In genomic region chr15:98889930-98890695, GRCh38 we compare ENCODE assay signal across 12 cellular contexts.
DNase-seq lines count a peak whose midpoint lies in the region; ATAC-seq, FAIRE-seq and TF ChIP-seq lines count a peak whose summit lies in the region.
"Had no signal": no experiment of that assay in that cellular context is flagged by ENCODE, and none has a peak within 500 bp of the region (broad histone marks: within the 10 kb centered on the region; RNA-seq: fewer than 3 reads in every experiment).

No MANE protein-coding gene starts in this region.

- no TSS peak for BruUV-seq in K562 (replicated peaks; lab: Mats Ljungman, UMichigan)

- no peak for FAIRE-seq in K562 (lab: Jason Lieb, UNC)
- FAIRE-seq: islet of Langerhans had no signal

- H3K4me2 ChIP-seq in K562 (ENCODE audit: insufficient read depth, low read length) (no peak overlapping the region), mesenchymal stem cell (ENCODE audit: low read length, poor library complexity, severe bottlenecking) (peak overlapping the region; percentile 59)

- H3K9me3 ChIP-seq in HUES64 (ENCODE audit: insufficient read depth, low read depth, low read length) (no peaks in the 10 kb centered on the region), K562 (replicated peaks; ENCODE audit: control insufficient read depth, insufficient read depth, low read depth, low read length) (no peaks in the 10 kb centered on the region), mesenchymal stem cell (ENCODE audit: control insufficient read depth, low read length) (no peaks in the 10 kb centered on the region), T-helper 17 cell (ENCODE audit: control insufficient read depth, low read length, poor library complexity, severe bottlenecking) (no peaks in the 10 kb centered on the region)

- no peak for ATAC-seq in K562
- ATAC-seq in HG03439 (IDR thresholded peaks at IDR 0.05; ENCODE audit: unreplicated experiment): no peak
- ATAC-seq in T-helper 17 cell: no peak

- H3K9me1 ChIP-seq in K562 (ENCODE audit: control insufficient read depth, insufficient read depth, low read length): no peaks in the 10 kb centered on the region

- POLR2A ChIA-PET in K562 (lab: Yijun Ruan, JAX): no interaction called here

- H3K4me1 ChIP-seq in HUES64 (ENCODE audit: insufficient read depth, low read length) (peaks cover 32% of the 10 kb centered on the region), K562 (replicated peaks in 1 of 2; ENCODE audit: control insufficient read depth in 2 of 2, insufficient read depth in 2 of 2, low read length in 2 of 2) (peaks cover 0 to 4% of the 10 kb centered on the region in 2 experiments; a peak in 1 of 5 replicates), mesenchymal stem cell (ENCODE audit: control insufficient read depth, insufficient read depth, low read depth, low read length) (peaks cover 15% of the 10 kb centered on the region)

- no peak overlapping the region for H2BK15ac ChIP-seq in mesenchymal stem cell (ENCODE audit: low read depth, poor library complexity, severe bottlenecking)

- H2AK5ac ChIP-seq in mesenchymal stem cell (ENCODE audit: low read length, severe bottlenecking): peak overlapping the region; percentile 88

- H3K36me3 ChIP-seq in HUES64 (ENCODE audit: insufficient read depth, low read length) (peaks cover 18% of the 10 kb centered on the region), K562 (ENCODE audit: control insufficient read depth, insufficient read depth, low read length) (no peaks in the 10 kb centered on the region), mesenchymal stem cell (ENCODE audit: control insufficient read depth in 1 of 2, insufficient read depth in 2 of 2, low read depth in 1 of 2, low read length in 2 of 2) (peaks cover 3 to 12% of the 10 kb centered on the region in 2 experiments)

- TF ChIP-seq CTCF in AG09309 (IDR thresholded peaks at IDR 0.05; ENCODE audit: control insufficient read depth, insufficient read depth, low read depth, low read length, missing control alignments): no peak
- no peak for TF ChIP-seq CTCF in K562 (IDR thresholded peaks at IDR 0.05 in 2 of 3, conservative IDR thresholded peaks at IDR 0.05 in 1 of 3; ENCODE audit: insufficient read depth in 2 of 3, low read depth in 1 of 3, low read length in 3 of 3)

- H3K23ac ChIP-seq in mesenchymal stem cell (ENCODE audit: low read length in 2 of 2): no peak overlapping the region

- H4K8ac ChIP-seq in mesenchymal stem cell (ENCODE audit: low read length): peak overlapping the region; percentile 85

- no peak overlapping the region for H2BK120ac ChIP-seq in mesenchymal stem cell (ENCODE audit: low read depth, low read length)

- peaks cover 7% of the 10 kb centered on the region for H3K4me1 Mint-ChIP-seq in T-helper 17 cell

- no peak for TF ChIP-seq RAD21 in K562 (CRISPR knock-in tag; conservative IDR thresholded peaks at IDR 0.05 in 1 of 2, IDR thresholded peaks at IDR 0.05 in 1 of 2)

- H2BK12ac ChIP-seq in mesenchymal stem cell (ENCODE audit: low read length in 2 of 2): peak overlapping the region in 1 of 2 experiments; percentile 42

- in situ Hi-C loops in K562 (cut with MboI): no loop called here
- in situ Hi-C loops in KBM-7 (cut with MboI; ENCODE audit: low pct_unique_long_range_greater_than_20kb, low sequenced_read_pairs): no loop called here

- peak; percentile 85 for DNase-seq in AG09309 (ENCODE audit: low read depth)
- DNase-seq in K562 (ENCODE audit: extremely low read depth in 1 of 4, low spot score in 3 of 4): no peak
- peak; percentile 95 for DNase-seq in mesenchymal stem cell
- no peak for DNase-seq in T-helper 17 cell
- DNase-seq in GOT3 (lab: John Stamatoyannopoulos, UW): no peak
- DNase-seq in KBM-7: no peak
- DNase-seq: activated effector memory CD4-positive, alpha-beta T cell treated with Interleukin-2 at 50 U/mL for 16 hours; CD4-positive, alpha-beta memory T cell; NCI-H1092 had no signal

- peak overlapping the region; percentile 72 to 82 for H3K18ac ChIP-seq in mesenchymal stem cell (ENCODE audit: low read depth in 1 of 2, low read length in 2 of 2)

- no peak overlapping the region for H2AFZ ChIP-seq in K562 (ENCODE audit: low read depth, low read length)
- no peak overlapping the region for H2AFZ ChIP-seq in mesenchymal stem cell (ENCODE audit: low read depth, low read length)

- peak overlapping the region; percentile 95 for H2BK5ac ChIP-seq in mesenchymal stem cell (ENCODE audit: low read depth, low read length, poor library complexity, severe bottlenecking)

- CTCF ChIA-PET in K562 (lab: Yijun Ruan, JAX; ENCODE audit: low intra/inter-chr PET ratio): no interaction called here

- peaks cover 9% of the 10 kb centered on the region for H3K27me3 Mint-ChIP-seq in T-helper 17 cell

- H3K27ac ChIP-seq in HUES64 (ENCODE audit: low read depth, low read length) (peak overlapping the region; percentile 5; the same call in 1 of the 2 replicates), K562 (ENCODE audit: extremely low read depth, low read depth, low read length) (no peak overlapping the region), mesenchymal stem cell (ENCODE audit: low read length, poor library complexity, severe bottlenecking) (peak overlapping the region; percentile 98)

- intact Hi-C loops in K562 (cut with micrococcal nuclease): loop anchor here (10.0 kb wide), 4 partner anchors 115 to 445 kb away; no protein-coding TSS in a partner anchor

- H3K27me3 ChIP-seq in HUES64 (ENCODE audit: insufficient read depth, low read length) (no peaks in the 10 kb centered on the region), K562 (ENCODE audit: control insufficient read depth in 2 of 2, insufficient read depth in 2 of 2, low read length in 2 of 2) (peaks cover 17 to 36% of the 10 kb centered on the region in 2 experiments; a peak in 4 of 5 replicates), mesenchymal stem cell (ENCODE audit: control insufficient read depth in 1 of 2, insufficient read depth in 1 of 2, low read length in 2 of 2) (no peaks in the 10 kb centered on the region)

- no peak overlapping the region for H4K91ac ChIP-seq in mesenchymal stem cell (ENCODE audit: low read length)

- 0 out of 2 replicates have a peak overlapping the region, but pooled peaks have one; percentile 19 for H3K9ac ChIP-seq in HUES64 (ENCODE audit: low read depth, low read length)
- no peak overlapping the region for H3K9ac ChIP-seq in K562 (ENCODE audit: insufficient read depth in 1 of 2, low read depth in 2 of 2, low read length in 2 of 2)
- peak overlapping the region; percentile 16 for H3K9ac ChIP-seq in mesenchymal stem cell (ENCODE audit: low read length)

- H3K4ac ChIP-seq in mesenchymal stem cell (ENCODE audit: low read depth in 1 of 2, low read length in 2 of 2): peak overlapping the region in 1 of 2 experiments; percentile 81

- no peak overlapping the region for H3K14ac ChIP-seq in mesenchymal stem cell (ENCODE audit: low read length in 2 of 2)

- no peaks in the 10 kb centered on the region for H3K79me2 ChIP-seq in K562 (ENCODE audit: control insufficient read depth, insufficient read depth, low read length)

- no peak for TF ChIP-seq POLR2A in K562 (conservative IDR thresholded peaks at IDR 0.05)

- peak overlapping the region; percentile 12; the same call in 1 of the 2 replicates for H3K4me3 ChIP-seq in AG09309 (ENCODE audit: control insufficient read depth, low read depth, low read length)
- no peak overlapping the region for H3K4me3 ChIP-seq in HUES64 (ENCODE audit: low read length)
- no peak overlapping the region for H3K4me3 ChIP-seq in K562
- peak overlapping the region in 1 of 2 experiments; percentile 8 for H3K4me3 ChIP-seq in mesenchymal stem cell (ENCODE audit: insufficient read depth in 1 of 2, low read depth in 1 of 2, low read length in 2 of 2)

- no peaks in the 10 kb centered on the region for H3K36me3 Mint-ChIP-seq in T-helper 17 cell (ENCODE audit: low read depth)

- WGBS in HUES64: 86% methylated on average over 12 of the region's 12 CpGs
- WGBS in K562 (ENCODE audit: insufficient coverage, low coverage, missing lambda C conversion rate): 3% methylated on average over 12 of the region's 12 CpGs
- WGBS in mesenchymal stem cell: 10% methylated on average over 12 of the region's 12 CpGs

- peaks cover 8% of the 10 kb centered on the region; the same call in 1 of the 2 replicates for H4K20me1 ChIP-seq in K562 (replicated peaks; ENCODE audit: control insufficient read depth, insufficient read depth, low read length)

- H3K27ac Mint-ChIP-seq in T-helper 17 cell: no peak overlapping the region
- H3K27ac Mint-ChIP-seq: CD4-positive, alpha-beta memory T cell had no signal

- no peak overlapping the region for H3K4me3 Mint-ChIP-seq in T-helper 17 cell
- H3K4me3 Mint-ChIP-seq: CD4-positive, alpha-beta memory T cell had no signal

- H3K79me1 ChIP-seq in mesenchymal stem cell (replicated peaks; ENCODE audit: low read length, poor library complexity, severe bottlenecking): peaks cover 26% of the 10 kb centered on the region

- TF ChIP-seq EP300 in K562 (IDR thresholded peaks at IDR 0.05; ENCODE audit: low read length): no peak

TF ChIP-seq in K562, 482 proteins besides CTCF, POLR2A, EP300 and RAD21 (continues in another document):
- TF ChIP-seq STAT5A (IDR thresholded peaks at IDR 0.05; ENCODE audit: borderline replicate concordance, low read length): no peak
- no peak for TF ChIP-seq NKRF (IDR thresholded peaks at IDR 0.05; ENCODE audit: borderline replicate concordance)

Comparison
In these comparisons a context has a peak if more than half of its experiments do, and no peak if none do; other contexts are left out.
1. DNase-seq: peak in AG09309 (single experiment) and mesenchymal stem cell (single experiment); none in K562 (0 of 4), T-helper 17 cell (0 of 3), GOT3 (single experiment) and KBM-7 (single experiment).
2. H3K9ac ChIP-seq: peak in HUES64 (single experiment) and mesenchymal stem cell (single experiment); none in K562 (0 of 2).